8 cellular contexts compared by ENCODE assay signal in the genomic region with DNA sequence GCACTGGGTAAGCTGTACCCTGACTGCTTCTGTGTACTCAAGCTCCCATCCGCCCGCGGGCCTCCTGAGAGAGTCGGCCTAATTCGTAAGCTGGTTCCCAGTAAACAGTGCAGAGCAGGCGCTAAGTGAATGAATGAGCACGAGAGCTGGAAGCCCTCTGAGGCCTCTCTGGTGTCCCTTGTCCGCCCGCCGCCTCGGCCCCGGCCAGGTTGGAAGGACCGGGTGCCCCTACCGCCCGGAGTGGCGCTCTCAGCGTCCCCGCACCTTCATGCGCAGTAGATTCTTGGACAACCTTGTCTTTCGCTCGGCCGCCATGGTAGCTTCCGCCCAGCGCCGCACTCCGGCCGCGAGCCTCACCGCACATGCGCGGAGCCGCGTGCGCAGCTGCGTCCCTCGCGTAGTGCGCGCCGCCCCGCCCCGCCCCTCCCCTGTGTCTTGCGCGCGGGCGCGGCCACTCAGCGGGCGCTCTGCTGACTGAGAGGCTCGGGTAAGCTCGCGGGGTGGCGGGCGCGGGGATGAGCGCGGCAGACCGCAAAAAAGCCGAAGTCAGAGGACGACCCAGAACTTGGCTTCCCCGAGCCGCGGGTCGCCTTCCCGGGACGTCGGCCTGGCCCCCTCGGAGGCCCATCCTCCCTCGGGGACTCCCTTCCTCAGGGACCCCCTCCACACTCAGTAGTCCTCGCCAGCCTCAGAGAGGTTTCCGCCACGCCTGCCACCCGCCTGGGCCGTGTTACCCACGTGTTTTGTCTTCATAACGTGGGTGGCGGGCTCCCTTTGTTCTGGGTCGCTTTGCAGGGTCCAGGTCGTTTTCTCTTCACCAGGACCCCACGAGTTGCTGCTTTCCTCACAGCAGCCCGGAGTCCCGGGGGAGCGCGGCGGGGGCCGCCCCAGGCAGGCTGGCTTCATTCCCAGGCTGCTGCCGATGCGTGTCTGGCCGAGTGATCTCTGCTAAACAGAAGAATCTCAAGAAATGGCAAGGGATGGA. TPM values are rescaled to one million over a fixed set of nuclear protein-coding genes. Genes with fewer than 3 reads are reported as not detected.
DNase-seq lines count a peak whose midpoint lies in the region; ATAC-seq and TF ChIP-seq lines count a peak whose summit lies in the region.

TSS of gene MPHOSPH6 (minus strand) at position 364 of the 985 bp plus-strand sequence. CDS start at position 315, 49 bp downstream.

- TF ChIP-seq CTCF in activated B cell treated with CpG ODN at 0.5 μM for 24 hours (IDR thresholded peaks at IDR 0.05), result no peak
- TF ChIP-seq CTCF in cardiac fibroblast (IDR thresholded peaks at IDR 0.05; ENCODE audit: low read depth, low read length), result no peak
- TF ChIP-seq CTCF in spleen (IDR thresholded peaks at IDR 0.05 in 8 of 11, conservative IDR thresholded peaks at IDR 0.05 in 3 of 11), result peak in 3 of 11 experiments; percentile 7 to 42 (median 22)

- H3K4me3 ChIP-seq in ACC112 (ENCODE audit: low read depth, low read length), result peak within 1 kb of the TSS; percentile 85
- H3K4me3 ChIP-seq in cardiac fibroblast (replicated peaks in 1 of 2; ENCODE audit: low read depth in 2 of 2, low read length in 2 of 2), result peak within 1 kb of the TSS; percentile 69 to 73
- peak within 1 kb of the TSS; percentile 54 to 94 (median 78) for H3K4me3 ChIP-seq in spleen

- H3K9me3 Mint-ChIP-seq in activated B cell treated with CpG ODN at 0.5 μM for 24 hours, result no peaks in the 10 kb centered on the region

- peak within 1 kb of the TSS; percentile 96 for H3K4me3 Mint-ChIP-seq in activated B cell treated with CpG ODN at 0.5 μM for 24 hours

- H3K27ac Mint-ChIP-seq in activated B cell treated with CpG ODN at 0.5 μM for 24 hours, result peak within 1 kb of the TSS; percentile 91

- peaks cover 21% of the 10 kb centered on the region for H3K36me3 Mint-ChIP-seq in activated B cell treated with CpG ODN at 0.5 μM for 24 hours (ENCODE audit: low read depth)

- ATAC-seq in GM18867 (IDR thresholded peaks at IDR 0.05; ENCODE audit: unreplicated experiment) (peak; percentile 97), HG03097 (IDR thresholded peaks at IDR 0.05; ENCODE audit: low FRiP score, unreplicated experiment) (peak; percentile 91), activated B cell treated with CpG ODN at 0.5 μM for 24 hours (ENCODE audit: low read depth) (peak; percentile 95)

- H3K79me2 ChIP-seq in ACC112 (ENCODE audit: control insufficient read depth, insufficient read depth, low read length, unreplicated experiment), result peaks cover 38% of the 10 kb centered on the region

- peaks cover 19% of the 10 kb centered on the region for H3K4me1 Mint-ChIP-seq in activated B cell treated with CpG ODN at 0.5 μM for 24 hours

- H3K4me1 ChIP-seq in ACC112 (ENCODE audit: control insufficient read depth, insufficient read depth, low read length, unreplicated experiment) (peaks cover 12% of the 10 kb centered on the region), spleen (peaks cover 12 to 29% (median 17%) of the 10 kb centered on the region in 6 donors)

- POLR2A ChIA-PET in activated B cell treated with CpG ODN at 0.5 μM for 24 hours (lab: Charles Lee), result interaction anchor here (0.6 to 1.4 kb wide), 5 partner anchors 9 to 856 kb away, joined by 3 to 4 read pairs (median 3); no protein-coding TSS in a partner anchor

- no peak for TF ChIP-seq POLR2A in spleen (IDR thresholded peaks at IDR 0.05)

- H3K27ac ChIP-seq in ACC112 (ENCODE audit: low read depth, low read length), result peak within 1 kb of the TSS; percentile 76
- peak within 1 kb of the TSS; percentile 23 to 88 (median 78) for H3K27ac ChIP-seq in spleen

- peak; percentile 92 for DNase-seq in NCI-H2227 (lab: John Stamatoyannopoulos, UW; ENCODE audit: unreplicated experiment)
- DNase-seq in activated B cell treated with CpG ODN at 0.5 μM for 24 hours, result peak; percentile 88
- DNase-seq in cardiac fibroblast (ENCODE audit: low read depth in 2 of 2), result peak; percentile 89 to 96
- peak; percentile 87 for DNase-seq in inferior parietal cortex (ENCODE audit: extremely low spot score)
- peak; percentile 98 for DNase-seq in spleen

- peaks cover 14% of the 10 kb centered on the region for H3K27me3 Mint-ChIP-seq in activated B cell treated with CpG ODN at 0.5 μM for 24 hours

- CTCF ChIA-PET in activated B cell treated with CpG ODN at 0.5 μM for 24 hours (lab: Charles Lee), result interaction anchor here (0.6 kb wide), 1 partner anchor 147 kb away, joined by 4 read pairs; no protein-coding TSS in a partner anchor

- H2AFZ ChIP-seq in ACC112 (ENCODE audit: low read length, unreplicated experiment), result peak within 1 kb of the TSS; percentile 70

- WGBS in spleen, 5 donors, result 0 to 1% (median 1%) methylated on average over 55 to 89 of the region's 89 CpGs

- peaks cover 0 to 6% (median 0%) of the 10 kb centered on the region in 8 donors for H3K9me3 ChIP-seq in spleen

- H3K27me3 ChIP-seq in ACC112 (ENCODE audit: insufficient read depth, low read length) (peaks cover 8% of the 10 kb centered on the region; the same call in 1 of the 2 replicates), spleen (replicated peaks in 1 of 7) (peaks cover 0 to 49% (median 10%) of the 10 kb centered on the region in 7 donors)

- intact Hi-C loops in activated B cell treated with CpG ODN at 0.5 μM for 24 hours (cut with micrococcal nuclease), result loop anchor here (1.0 to 5.0 kb wide), 5 partner anchors 27 to 1628 kb away; partner anchors contain the start of genes C16orf46, CENPN, DYNLRB2 and GCSH
- intact Hi-C loops in spleen (cut with DNase I; ENCODE audit: low total_unique reads), result no loop called here

- H3K36me3 ChIP-seq in ACC112 (ENCODE audit: insufficient read depth, low read length), result peaks cover 19% of the 10 kb centered on the region
- peaks cover 0 to 27% (median 3%) of the 10 kb centered on the region in 6 donors for H3K36me3 ChIP-seq in spleen

RNA-seq across cellular contexts. Expression of gene MPHOSPH6, which starts in this region (rescaled TPM):
- total RNA-seq in activated B cell treated with CpG ODN at 0.5 μM for 24 hours (22.2 and 31.6 TPM in 2 replicates), spleen (10 to 100 TPM; 13.7 to 56.8 (median 23.6) TPM)
- polyA plus RNA-seq in spleen, result 10 to 100 TPM; 21.2 to 23.6 (median 22.1) TPM

Comparison
In these comparisons a context has a peak if more than half of its experiments do, and no peak if none do; other contexts are left out.
1. Peak in every context shown above with its lines: DNase-seq, ATAC-seq, H3K4me3 ChIP-seq and H3K27ac ChIP-seq.